In the genomic region with DNA sequence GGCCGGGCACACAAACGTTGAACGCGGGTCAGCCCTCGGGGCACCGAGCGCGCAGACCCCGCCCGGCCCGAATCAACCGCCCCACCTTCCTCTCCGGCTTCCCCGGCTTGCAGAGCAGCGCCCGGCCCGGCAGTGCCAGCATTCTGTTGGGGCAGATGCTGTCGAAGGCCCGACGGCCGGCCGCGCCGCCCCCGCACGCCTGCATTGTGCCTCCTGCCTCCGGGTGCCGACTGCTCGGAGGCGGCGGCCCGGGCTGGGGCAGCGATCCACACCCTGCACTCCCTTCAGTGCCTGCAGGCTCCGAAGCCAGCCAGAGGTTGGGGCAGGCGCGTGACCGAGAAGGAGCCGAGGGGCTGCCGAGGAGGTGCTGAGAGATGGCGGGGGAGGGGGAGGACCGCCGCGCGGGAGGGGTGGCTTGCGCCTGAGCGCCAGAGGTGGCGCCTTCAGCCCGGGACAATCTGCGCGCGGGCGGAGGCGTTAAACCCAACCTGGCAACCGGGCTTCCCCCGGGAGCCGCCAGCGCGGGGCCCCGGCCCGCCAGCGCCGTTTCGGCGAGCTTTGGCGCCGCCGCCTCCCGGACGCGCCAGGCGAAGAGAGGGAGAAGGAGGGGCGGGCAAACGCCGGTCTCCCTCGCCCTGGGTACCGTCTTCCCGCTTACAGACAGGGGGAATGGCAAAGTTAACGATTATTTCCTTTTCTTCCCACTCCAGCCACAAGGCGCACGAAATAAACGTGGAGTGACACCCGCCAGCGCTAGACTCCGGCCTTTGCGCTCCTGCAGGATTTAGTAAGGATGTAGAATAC, we compare ENCODE assay signal across 8 cellular contexts. TPM values are rescaled to one million over a fixed set of nuclear protein-coding genes. Genes with fewer than 3 reads are reported as not detected.
DNase-seq lines count a peak whose midpoint lies in the region; ATAC-seq and TF ChIP-seq lines count a peak whose summit lies in the region.

MCIDAS (minus strand) TSS at position 382 of the 804 bp plus-strand sequence; CDS start at position 205, 177 bp downstream.

- TF ChIP-seq CTCF in psoas muscle (IDR thresholded peaks at IDR 0.05), result no peak

- H3K4me3 ChIP-seq in ACC112 (ENCODE audit: low read depth, low read length) (peak within 1 kb of the TSS; percentile 76), psoas muscle (peak within 1 kb of the TSS; percentile 65)

- peaks cover 100% of the 10 kb centered on the region for H3K27me3 ChIP-seq in ACC112 (ENCODE audit: insufficient read depth, low read length)
- peaks cover 7 to 100% (median 76%) of the 10 kb centered on the region in 3 donors for H3K27me3 ChIP-seq in psoas muscle (ENCODE audit: insufficient read depth in 3 of 3, low read length in 2 of 3)

- H3K36me3 ChIP-seq in ACC112 (ENCODE audit: insufficient read depth, low read length) (no peaks in the 10 kb centered on the region), psoas muscle (ENCODE audit: insufficient read depth in 1 of 2, low read depth in 1 of 2) (no peaks in the 10 kb centered on the region)

- H3K79me2 ChIP-seq in ACC112 (ENCODE audit: control insufficient read depth, insufficient read depth, low read length, unreplicated experiment), result no peaks in the 10 kb centered on the region

- H3K27ac ChIP-seq in ACC112 (ENCODE audit: low read depth, low read length) (no peak within 1 kb of the TSS), psoas muscle (no peak within 1 kb of the TSS)

- no peaks in the 10 kb centered on the region for H3K9me3 ChIP-seq in psoas muscle

- H2AFZ ChIP-seq in ACC112 (ENCODE audit: low read length, unreplicated experiment), result peak within 1 kb of the TSS; percentile 79

- ATAC-seq in GM18502 (IDR thresholded peaks at IDR 0.05; ENCODE audit: poor library complexity, unreplicated experiment) (peak; percentile 53), HG03280 (IDR thresholded peaks at IDR 0.05; ENCODE audit: unreplicated experiment) (peak; percentile 38), psoas muscle (peak; percentile 46 to 77 (median 71))

- H3K4me1 ChIP-seq in ACC112 (ENCODE audit: control insufficient read depth, insufficient read depth, low read length, unreplicated experiment), result peaks cover 4% of the 10 kb centered on the region
- peaks cover 16% of the 10 kb centered on the region for H3K4me1 ChIP-seq in psoas muscle

- DNase-seq in NOMO-1 treated with DMSO at 0.1 percent for 48 hours (lab: John Stamatoyannopoulos, UW; ENCODE audit: unreplicated experiment) (peak; percentile 20), activated T-cell treated with anti-CD3 and anti-CD28 coated beads for 48 hours (ENCODE audit: low read depth) (peak; percentile 65), glomerular visceral epithelial cell (ENCODE audit: extremely low spot score) (peak; percentile 78), psoas muscle (peak in 1 of 2 donors; percentile 64), KG1 (lab: John Stamatoyannopoulos, UW) (no peak)

- intact Hi-C loops in psoas muscle (cut with DNase I), result no loop called here

- 1% methylated on average over 41 to 85 of the region's 85 CpGs for WGBS in psoas muscle, 3 donors

RNA-seq across cellular contexts. Expression of gene MCIDAS, which starts in this region (rescaled TPM):
- total RNA-seq in psoas muscle, result not detected
- not detected for polyA plus RNA-seq in psoas muscle

Comparison
In these comparisons a context has a peak if more than half of its experiments do, and no peak if none do; other contexts are left out.
1. Peak in ATAC-seq and H3K4me3 ChIP-seq in psoas muscle; RNA of the gene not detected or under 1 TPM.